ENCODE assay signal across 1 cellular context in genomic region chr17:7436556-7437368, GRCh38.
TF ChIP-seq lines count a peak whose summit lies in the region.

No MANE protein-coding gene starts in this region.

TF ChIP-seq in GM23338, 12 proteins besides CTCF, POLR2A, EP300 and RAD21 (continued from another document):
- TF ChIP-seq REST (IDR thresholded peaks at IDR 0.05; ENCODE audit: unreplicated experiment): no peak
- TF ChIP-seq JUNB (IDR thresholded peaks at IDR 0.05; ENCODE audit: unreplicated experiment): no peak
- TF ChIP-seq ETS1 (IDR thresholded peaks at IDR 0.05): no peak
- peak; percentile 98 for TF ChIP-seq CREB1 (CRISPR knock-in tag; IDR thresholded peaks at IDR 0.05; ENCODE audit: low read depth)
- TF ChIP-seq STAT1 (IDR thresholded peaks at IDR 0.05; ENCODE audit: unreplicated experiment): no peak
